Comparison of ENCODE assay signal across 32 cellular contexts in genomic region chr11:43298397-43298796, GRCh38.
"Had no signal": no experiment of that assay in that cellular context is flagged by ENCODE, and none has a peak within 500 bp of the region (broad histone marks: within the 10 kb centered on the region; RNA-seq: fewer than 3 reads in every experiment).

No MANE protein-coding gene starts in this region.

- H3K4me1 Mint-ChIP-seq: activated CD4-positive, alpha-beta T cell treated with anti-CD3 and anti-CD28 coated beads, Interleukin-2, amount 10 ng/mL, durations not matched to agents 7 days and 5 days; activated T-helper 17 cell treated with anti-CD3 and anti-CD28 coated beads, Interleukin-2, amount 50 U/mL, for 72 hours; central memory CD8-positive, alpha-beta T cell; endodermal cell; WTC11 had no signal

- FAIRE-seq: astrocyte, bronchial epithelial cell, frontal cortex, TTC549 had no signal

- ATAC-seq: activated CD8-positive, alpha-beta T cell treated with anti-CD3 and anti-CD28 coated beads for 36 hours; activated T-cell treated with anti-CD3 and anti-CD28 coated beads, Interleukin-2, amount 50 U/mL, for 4 hours; activated T-helper 17 cell treated with anti-CD3 and anti-CD28 coated beads, Interleukin-2, amount 50 U/mL, for 72 hours; esophagus mucosa; WTC11 had no signal

- H3K27ac Mint-ChIP-seq: activated CD4-positive, alpha-beta T cell treated with anti-CD3 and anti-CD28 coated beads, Interleukin-2, amount 10 ng/mL, durations not matched to agents 7 days and 5 days; activated CD8-positive, alpha-beta T cell treated with anti-CD3 and anti-CD28 coated beads for 36 hours; activated naive CD8-positive, alpha-beta T cell; activated T-helper 17 cell treated with anti-CD3 and anti-CD28 coated beads, Interleukin-2, amount 50 U/mL, for 72 hours; dendritic cell treated with granulocyte-macrophage colony-stimulating factor and Interleukin-4, amounts not matched to agents 40 ng/mL and 50 ng/mL, for 4 days; endodermal cell; WTC11 had no signal

- DNase-seq: activated CD4-positive, alpha-beta T cell treated with anti-CD3 and anti-CD28 coated beads for 1 hour; activated CD4-positive, alpha-beta T cell treated with anti-CD3 and anti-CD28 coated beads for 4 hours; activated CD4-positive, alpha-beta T cell treated with anti-CD3 and anti-CD28 coated beads, Interleukin-2, amount 10 ng/mL, durations not matched to agents 7 days and 5 days; activated CD4-positive, alpha-beta T cell treated with anti-CD3 and anti-CD28 coated beads, Interleukin-2, amount 50 U/mL, for 48 hours; activated CD8-positive, alpha-beta memory T cell treated with anti-CD3 and anti-CD28 coated beads for 24 hours; activated CD8-positive, alpha-beta T cell treated with anti-CD3 and anti-CD28 coated beads for 36 hours; activated effector memory CD4-positive, alpha-beta T cell treated with Interleukin-2 at 50 U/mL for 16 hours; activated gamma-delta T cell treated with Interleukin-2 at 50 U/mL for 16 hours; activated naive CD4-positive, alpha-beta T cell treated with anti-CD3 and anti-CD28 coated beads, Interleukin-2, amount 50 U/mL, for 16 hours; activated naive CD4-positive, alpha-beta T cell treated with Interleukin-2 at 50 U/mL for 16 hours; activated T-cell treated with anti-CD3 and anti-CD28 coated beads, Interleukin-2, amount 50 U/mL, for 4 hours; amniotic stem cell; anterior cingulate cortex; brain microvascular endothelial cell; dorsolateral prefrontal cortex; effector memory CD4-positive, alpha-beta T cell; endodermal cell; foreskin fibroblast; head of caudate nucleus; hippocampal formation had no signal

- H3K4me3 ChIP-seq: coronary artery, dorsolateral prefrontal cortex had no signal

- H3K4me3 Mint-ChIP-seq: activated CD4-positive, alpha-beta T cell treated with anti-CD3 and anti-CD28 coated beads, Interleukin-2, amount 10 ng/mL, durations not matched to agents 7 days and 5 days; activated CD8-positive, alpha-beta T cell treated with anti-CD3 and anti-CD28 coated beads for 36 hours; activated naive CD8-positive, alpha-beta T cell; activated T-cell treated with anti-CD3 and anti-CD28 coated beads, Interleukin-2, amount 50 U/mL, for 4 hours; activated T-helper 17 cell treated with anti-CD3 and anti-CD28 coated beads, Interleukin-2, amount 50 U/mL, for 72 hours; central memory CD8-positive, alpha-beta T cell; dendritic cell treated with granulocyte-macrophage colony-stimulating factor and Interleukin-4, amounts not matched to agents 40 ng/mL and 50 ng/mL, for 4 days; endodermal cell; WTC11 had no signal

- H3K36me3 Mint-ChIP-seq: activated naive CD8-positive, alpha-beta T cell had no signal

- H3K36me3 ChIP-seq: brain microvascular endothelial cell had no signal

- H3K27ac ChIP-seq: brain microvascular endothelial cell, coronary artery, dorsolateral prefrontal cortex, VCaP had no signal
